8 cellular contexts compared by ENCODE assay signal in genomic region chr14:96098309-96098998, GRCh38. TPM values are rescaled to one million over a fixed set of nuclear protein-coding genes. Genes with fewer than 3 reads are reported as not detected.
DNase-seq lines count a peak whose midpoint lies in the region; ATAC-seq, FAIRE-seq and TF ChIP-seq lines count a peak whose summit lies in the region.

No MANE protein-coding gene starts in this region.

- no peak overlapping the region for H3K27ac ChIP-seq in DND-41 (ENCODE audit: low read length)
- no peak overlapping the region for H3K27ac ChIP-seq in OCI-LY3 (ENCODE audit: low read length)
- H3K27ac ChIP-seq in dorsolateral prefrontal cortex = peak overlapping the region in 2 of 59 donors; percentile 27 to 74

- H2AFZ ChIP-seq in DND-41 (ENCODE audit: low read depth, low read length) (no peak overlapping the region), OCI-LY3 (ENCODE audit: low read depth, low read length) (no peak overlapping the region)

- H3K36me3 ChIP-seq in DND-41 (ENCODE audit: insufficient read depth, low read length) (no peaks in the 10 kb centered on the region), OCI-LY3 (replicated peaks; ENCODE audit: low read depth, low read length) (no peaks in the 10 kb centered on the region)

- DNase-seq in DND-41 = no peak
- peak; percentile 20 for DNase-seq in Jurkat, Clone E6-1 (ENCODE audit: low read depth, low spot score)
- peak; percentile 43 to 82 (median 72) for DNase-seq in dorsolateral prefrontal cortex
- DNase-seq in midbrain (lab: John Stamatoyannopoulos, UW) = peak; percentile 63
- no peak for DNase-seq in GM12891 (ENCODE audit: insufficient read length, low spot score)

- H3K9me3 ChIP-seq in DND-41 (ENCODE audit: insufficient read depth, low read length, severe bottlenecking) (no peaks in the 10 kb centered on the region), OCI-LY3 (ENCODE audit: insufficient read depth, low read length) (no peaks in the 10 kb centered on the region)

- TF ChIP-seq POLR2A in GM12891 (IDR thresholded peaks at IDR 0.05; ENCODE audit: low read depth, low read length) = no peak

- no peak overlapping the region for H3K4me2 ChIP-seq in DND-41 (ENCODE audit: insufficient read depth, low read length)
- no peak overlapping the region for H3K4me2 ChIP-seq in OCI-LY3 (ENCODE audit: low read length)

- H3K4me3 ChIP-seq in DND-41 (ENCODE audit: low read depth in 1 of 2, low read length in 2 of 2) (no peak overlapping the region), OCI-LY3 (ENCODE audit: low read length) (no peak overlapping the region), dorsolateral prefrontal cortex (no peak overlapping the region)
- H3K4me3 ChIP-seq in Jurkat, Clone E6-1 (ENCODE audit: low read length) = no peak overlapping the region

- intact Hi-C loops in dorsolateral prefrontal cortex (cut with DNase I) = loop anchor here (1.0 to 10.0 kb wide), 7 partner anchors 60 to 536 kb away; partner anchors contain the start of gene C14orf132 (in 2 of the 2)

- H3K4me1 ChIP-seq in DND-41 (ENCODE audit: insufficient read depth, low read length) = no peaks in the 10 kb centered on the region
- no peaks in the 10 kb centered on the region for H3K4me1 ChIP-seq in OCI-LY3 (ENCODE audit: low read length)

- no peaks in the 10 kb centered on the region for H3K27me3 ChIP-seq in DND-41 (ENCODE audit: insufficient read depth, low read length, poor library complexity)
- H3K27me3 ChIP-seq in OCI-LY3 (ENCODE audit: low read depth, low read length) = no peaks in the 10 kb centered on the region
- H3K27me3 ChIP-seq in dorsolateral prefrontal cortex = no peaks in the 10 kb centered on the region

- ATAC-seq in DND-41 (ENCODE audit: insufficient read depth, low read depth) (no peak), HG03045 (IDR thresholded peaks at IDR 0.05; ENCODE audit: unreplicated experiment) (no peak), HG03025 (IDR thresholded peaks at IDR 0.05; ENCODE audit: low FRiP score, unreplicated experiment) (no peak)

- TF ChIP-seq CTCF in DND-41 (IDR thresholded peaks at IDR 0.05; ENCODE audit: borderline replicate concordance, extremely low read depth, low read length, poor library complexity, severe bottlenecking) (peak; percentile 41), OCI-LY3 (IDR thresholded peaks at IDR 0.05; ENCODE audit: low read depth, low read length) (peak; percentile 55), dorsolateral prefrontal cortex (IDR thresholded peaks at IDR 0.05 in 54 of 56, conservative IDR thresholded peaks at IDR 0.05 in 2 of 56; ENCODE audit: low read depth in 1 of 56, partially characterized antibody in 56 of 56) (peak; percentile 39 to 94 (median 82))

- no peak for FAIRE-seq in GM12891 (lab: Jason Lieb, UNC)

- H3K79me2 ChIP-seq in DND-41 (ENCODE audit: insufficient read depth, low read length) (no peaks in the 10 kb centered on the region), OCI-LY3 (ENCODE audit: low read length) (no peaks in the 10 kb centered on the region)

- H3K9ac ChIP-seq in DND-41 (ENCODE audit: low read depth, low read length) (no peak overlapping the region), OCI-LY3 (ENCODE audit: low read length) (no peak overlapping the region)

- H4K20me1 ChIP-seq in DND-41 (ENCODE audit: insufficient read depth, low read length) (no peaks in the 10 kb centered on the region), OCI-LY3 (ENCODE audit: insufficient read depth, low read length) (no peaks in the 10 kb centered on the region)

TF ChIP-seq in GM12891, 5 proteins besides CTCF, POLR2A, EP300 and RAD21:
- no peak for TF ChIP-seq SPI1 (IDR thresholded peaks at IDR 0.05; ENCODE audit: low read depth, low read length)
- TF ChIP-seq POLR2AphosphoS5 (IDR thresholded peaks at IDR 0.05; ENCODE audit: low read depth, low read length) = no peak
- TF ChIP-seq POU2F2 (IDR thresholded peaks at IDR 0.05; ENCODE audit: low read depth, low read length) = no peak

RNA-seq across cellular contexts. Expression of gene C14orf132, which starts 59.3 kb away (rescaled TPM):
- 8.5 TPM for polyA plus RNA-seq in Jurkat, Clone E6-1 (2012; ENCODE audit: insufficient read depth, insufficient read length)
- 100 to 1,000 TPM in 116 of 120 experiments, 10 to 100 TPM in 4; 92.3 to 230 (median 143) TPM for total RNA-seq in dorsolateral prefrontal cortex
- 0.03 TPM for polyA plus RNA-seq in GM12891 (2012; ENCODE audit: low read depth, missing spikeins)

Comparison
In these comparisons a context has a peak if more than half of its experiments do, and no peak if none do; other contexts are left out.
1. DNase-seq: peak in Jurkat, Clone E6-1 (single experiment), dorsolateral prefrontal cortex (10 of 10) and midbrain (single experiment); none in DND-41 (single experiment) and GM12891 (single experiment).
2. Peak in every context shown above with its lines, with median percentiles within 50 percentile points of each other: CTCF ChIP-seq.